In the genomic region with DNA sequence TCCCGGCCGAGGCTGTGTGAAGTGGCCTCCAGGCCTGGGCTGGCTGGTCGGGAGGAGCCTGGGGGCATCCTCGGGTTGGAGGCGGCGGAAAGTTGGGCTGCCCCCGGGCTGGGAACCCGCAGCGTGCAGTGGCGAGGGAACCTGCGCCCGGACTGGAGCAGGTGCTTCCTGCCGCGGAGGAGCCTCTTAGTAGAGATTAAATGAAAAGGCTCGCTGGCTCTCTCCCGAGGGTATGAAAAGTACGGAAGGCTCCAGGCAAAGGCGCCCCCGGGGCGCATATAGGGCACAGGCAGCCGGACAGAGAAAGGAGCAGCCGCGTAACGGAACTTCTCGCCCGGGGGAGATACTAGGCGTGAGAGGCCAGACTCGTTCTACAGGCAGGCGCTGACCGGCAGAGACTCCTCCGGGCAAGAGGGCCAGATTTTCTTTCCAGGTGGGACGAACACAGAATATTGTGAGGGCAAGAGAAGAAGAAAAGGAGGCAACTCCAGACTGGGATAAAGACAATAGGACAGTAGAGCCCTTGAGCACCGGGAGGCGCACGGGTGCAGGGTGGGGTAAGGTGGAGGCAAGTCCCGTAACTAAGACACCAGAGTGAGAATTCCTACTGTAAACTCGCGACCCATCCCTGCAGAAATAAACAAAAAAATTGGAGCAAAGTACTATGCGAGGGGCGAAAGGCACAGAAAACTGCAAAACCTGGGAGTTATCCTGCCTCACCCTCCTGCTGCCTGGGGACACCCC, we compare ENCODE assay signal across 8 cellular contexts. TPM values are rescaled to one million over a fixed set of nuclear protein-coding genes. Genes with fewer than 3 reads are reported as not detected.
DNase-seq lines count a peak whose midpoint lies in the region; ATAC-seq and TF ChIP-seq lines count a peak whose summit lies in the region.

No MANE protein-coding gene starts in this region.

- H3K36me3 Mint-ChIP-seq in HFFc6 (ENCODE audit: low read depth) (peaks cover 24% of the 10 kb centered on the region), glutamatergic neuron (ENCODE audit: unreplicated experiment) (no peaks in the 10 kb centered on the region)

- H3K4me3 Mint-ChIP-seq in HFFc6 (peak overlapping the region; percentile 96), glutamatergic neuron (ENCODE audit: unreplicated experiment) (peak overlapping the region; percentile 100)

- H3K36me3 ChIP-seq in WERI-Rb-1 (peaks cover 6% of the 10 kb centered on the region; the same call in 1 of the 2 replicates), parathyroid adenoma (ENCODE audit: control insufficient read depth, insufficient read depth, low read length) (no peaks in the 10 kb centered on the region)

- peak overlapping the region; percentile 82 for H2AFZ ChIP-seq in parathyroid adenoma

- no peak for TF ChIP-seq CTCF in HFFc6 (IDR thresholded peaks at IDR 0.05)
- no peak for TF ChIP-seq CTCF in WERI-Rb-1 (IDR thresholded peaks at IDR 0.05; ENCODE audit: low read depth, low read length)
- TF ChIP-seq CTCF in glutamatergic neuron (IDR thresholded peaks at IDR 0.05; ENCODE audit: partially characterized antibody, unreplicated experiment) = no peak
- no peak for TF ChIP-seq CTCF in parathyroid adenoma (IDR thresholded peaks at IDR 0.05)
- TF ChIP-seq CTCF in lower leg skin (IDR thresholded peaks at IDR 0.05) = no peak

- no peak for TF ChIP-seq POLR2A in lower leg skin (IDR thresholded peaks at IDR 0.05)

- peaks cover 56% of the 10 kb centered on the region for H3K4me1 Mint-ChIP-seq in HFFc6 (ENCODE audit: low read depth)
- peaks cover 20% of the 10 kb centered on the region for H3K4me1 Mint-ChIP-seq in glutamatergic neuron (ENCODE audit: low read depth, unreplicated experiment)

- H3K79me2 ChIP-seq in parathyroid adenoma = no peaks in the 10 kb centered on the region

- no peaks in the 10 kb centered on the region for H3K9me3 Mint-ChIP-seq in HFFc6
- H3K9me3 Mint-ChIP-seq in glutamatergic neuron (ENCODE audit: unreplicated experiment) = peaks cover 24% of the 10 kb centered on the region

- H3K27me3 Mint-ChIP-seq in HFFc6 (ENCODE audit: insufficient read depth) (peaks cover 5% of the 10 kb centered on the region; the same call in 1 of the 2 replicates), glutamatergic neuron (ENCODE audit: unreplicated experiment) (peaks cover 18% of the 10 kb centered on the region)

- H3K27me3 ChIP-seq in WERI-Rb-1 (ENCODE audit: insufficient read depth, low read depth, severe bottlenecking) = no peaks in the 10 kb centered on the region
- H3K27me3 ChIP-seq in parathyroid adenoma (ENCODE audit: control insufficient read depth, insufficient read depth, low read length) = no peaks in the 10 kb centered on the region

- H3K4me2 ChIP-seq in parathyroid adenoma (ENCODE audit: low read length) = peak overlapping the region; percentile 62

- H3K9me3 ChIP-seq in WERI-Rb-1 (ENCODE audit: severe bottlenecking) (no peaks in the 10 kb centered on the region), parathyroid adenoma (ENCODE audit: control insufficient read depth, low read length) (no peaks in the 10 kb centered on the region)

- H3K4me1 ChIP-seq in parathyroid adenoma = peaks cover 11% of the 10 kb centered on the region

- H3K4me3 ChIP-seq in WERI-Rb-1 (ENCODE audit: low read depth, low read length) = peak overlapping the region; percentile 90
- H3K4me3 ChIP-seq in parathyroid adenoma (ENCODE audit: low read depth, low read length) = peak overlapping the region; percentile 5
- H3K4me3 ChIP-seq in lower leg skin (ENCODE audit: low read depth, poor library complexity, severe bottlenecking) = no peak overlapping the region

- H3K9ac ChIP-seq in parathyroid adenoma = peak overlapping the region; percentile 51

- DNase-seq in Ammon's horn (ENCODE audit: low spot score) = peak; percentile 52
- DNase-seq in HFFc6 = peak; percentile 27
- DNase-seq in WERI-Rb-1 = peak; percentile 51
- DNase-seq in glutamatergic neuron = peak; percentile 68
- DNase-seq in lower leg skin (ENCODE audit: low spot score in 2 of 2) = no peak

- ATAC-seq in HG02678 (IDR thresholded peaks at IDR 0.05; ENCODE audit: unreplicated experiment) (no peak), GM21576 (IDR thresholded peaks at IDR 0.05; ENCODE audit: unreplicated experiment) (no peak)

- 2% methylated on average over 38 to 40 of the region's 40 CpGs for WGBS in lower leg skin, 2 donors

- H3K27ac Mint-ChIP-seq in HFFc6 (peak overlapping the region; percentile 83), glutamatergic neuron (ENCODE audit: unreplicated experiment) (peak overlapping the region; percentile 99)

- H3K27ac ChIP-seq in WERI-Rb-1 (peak overlapping the region; percentile 98), parathyroid adenoma (peak overlapping the region; percentile 89)

- intact Hi-C loops in lower leg skin (cut with DNase I; ENCODE audit: low total_unique reads) = no loop called here

RNA-seq across cellular contexts. Expression of a gene that starts 0.8 kb away (rescaled TPM):
- 100 to 1,000 TPM; 194 to 317 (median 206) TPM for total RNA-seq in HFFc6 (2021; fragmentation: NEBNext Ultra II Directional; extraction: Animal tissue kit (Norgen Biotek cat#: 25700))
- total RNA-seq in glutamatergic neuron (ENCODE audit: unreplicated experiment) (224 TPM), lower leg skin (under 1 TPM; 0.13 to 0.95 (median 0.64) TPM)

Comparison
In these comparisons a context has a peak if more than half of its experiments do, and no peak if none do; other contexts are left out.
1. DNase-seq: peak in Ammon's horn (single experiment), HFFc6 (single experiment), WERI-Rb-1 (single experiment) and glutamatergic neuron (single experiment); none in lower leg skin (0 of 2).
2. RNA of a gene that starts 0.8 kb away (total RNA-seq): 224 TPM in glutamatergic neuron (single experiment) and 194 to 317 TPM in HFFc6; 0.13 to 0.95 TPM in lower leg skin; every median in the first group is over 10 times any median in the second.